8 cellular contexts compared by ENCODE assay signal in genomic region chr10:95864906-95865813, GRCh38. TPM values are rescaled to one million over a fixed set of nuclear protein-coding genes. Genes with fewer than 3 reads are reported as not detected.
DNase-seq lines count a peak whose midpoint lies in the region; ATAC-seq and TF ChIP-seq lines count a peak whose summit lies in the region.

No MANE protein-coding gene starts in this region.

- H3K27ac Mint-ChIP-seq in Calu3 (ENCODE audit: unreplicated experiment): no peak overlapping the region
- H3K27ac Mint-ChIP-seq in activated naive CD8-positive, alpha-beta T cell treated with anti-CD3 and anti-CD28 coated beads, Interleukin-2, amount 50 U/mL, for 24 hours: peak overlapping the region; percentile 59

- TF ChIP-seq CTCF in Calu3 (IDR thresholded peaks at IDR 0.05; ENCODE audit: unreplicated experiment): peak; percentile 35

- no peaks in the 10 kb centered on the region for H3K4me1 Mint-ChIP-seq in Calu3 (ENCODE audit: low read depth, unreplicated experiment)
- H3K4me1 Mint-ChIP-seq in activated naive CD8-positive, alpha-beta T cell treated with anti-CD3 and anti-CD28 coated beads, Interleukin-2, amount 50 U/mL, for 24 hours: peaks cover 15% of the 10 kb centered on the region

- CTCF ChIA-PET in Calu3 (lab: Charles Lee): interaction anchor here (0.6 to 2.7 kb wide), 3 partner anchors 23 to 171 kb away, joined by 3 to 36 read pairs (median 6); partner anchors contain the start of gene TCTN3

- no peak overlapping the region for H3K9ac ChIP-seq in NT2/D1 (ENCODE audit: insufficient read length, low read depth)

- H3K9me3 ChIP-seq in NT2/D1 (ENCODE audit: insufficient read depth, low read length): no peaks in the 10 kb centered on the region

- no peak overlapping the region for H3K4me3 ChIP-seq in NT2/D1 (ENCODE audit: insufficient read length, low read depth)

- H3K4me1 ChIP-seq in NT2/D1 (ENCODE audit: insufficient read depth, insufficient read length): no peaks in the 10 kb centered on the region

- intact Hi-C loops in Calu3 (cut with micrococcal nuclease; ENCODE audit: unreplicated experiment): no loop called here
- intact Hi-C loops in left cardiac atrium (cut with DNase I): loop anchor here in 1 of 2 donors (1.0 kb wide), 1 partner anchor 171 kb away; no protein-coding TSS in a partner anchor

- H3K36me3 Mint-ChIP-seq in Calu3 (ENCODE audit: insufficient read depth, unreplicated experiment): no peaks in the 10 kb centered on the region
- no peaks in the 10 kb centered on the region for H3K36me3 Mint-ChIP-seq in activated naive CD8-positive, alpha-beta T cell treated with anti-CD3 and anti-CD28 coated beads, Interleukin-2, amount 50 U/mL, for 24 hours (ENCODE audit: low read depth)

- no peaks in the 10 kb centered on the region for H3K36me3 ChIP-seq in NT2/D1 (ENCODE audit: insufficient read depth, insufficient read length, low read length)

- peak; percentile 80 for ATAC-seq in GM19025 (IDR thresholded peaks at IDR 0.05; ENCODE audit: low read depth, unreplicated experiment)
- peak; percentile 89 for ATAC-seq in HG03095 (IDR thresholded peaks at IDR 0.05; ENCODE audit: unreplicated experiment)
- ATAC-seq in activated naive CD8-positive, alpha-beta T cell treated with anti-CD3 and anti-CD28 coated beads, Interleukin-2, amount 50 U/mL, for 24 hours: peak; percentile 90
- peak; percentile 88 to 94 for ATAC-seq in left cardiac atrium

- no TSS peak for BruUV-seq in Calu3 (replicated peaks; lab: Mats Ljungman, UMichigan)

- no peaks in the 10 kb centered on the region for H3K27me3 ChIP-seq in NT2/D1 (ENCODE audit: insufficient read depth, insufficient read length)

- no peaks in the 10 kb centered on the region for H3K9me3 Mint-ChIP-seq in Calu3 (ENCODE audit: low read depth, unreplicated experiment)
- no peaks in the 10 kb centered on the region for H3K9me3 Mint-ChIP-seq in activated naive CD8-positive, alpha-beta T cell treated with anti-CD3 and anti-CD28 coated beads, Interleukin-2, amount 50 U/mL, for 24 hours

- no peaks in the 10 kb centered on the region for H3K27me3 Mint-ChIP-seq in Calu3 (ENCODE audit: unreplicated experiment)
- H3K27me3 Mint-ChIP-seq in activated naive CD8-positive, alpha-beta T cell treated with anti-CD3 and anti-CD28 coated beads, Interleukin-2, amount 50 U/mL, for 24 hours: no peaks in the 10 kb centered on the region

- H3K4me3 Mint-ChIP-seq in Calu3 (ENCODE audit: low read depth, unreplicated experiment): no peak overlapping the region
- no peak overlapping the region for H3K4me3 Mint-ChIP-seq in activated naive CD8-positive, alpha-beta T cell treated with anti-CD3 and anti-CD28 coated beads, Interleukin-2, amount 50 U/mL, for 24 hours

- DNase-seq in Calu3 (peak; percentile 50), NT2/D1 (ENCODE audit: low read depth, low spot score) (peak; percentile 23), left cardiac atrium (peak; percentile 28), retina (peak; percentile 13), cerebellar nuclear complex (lab: John Stamatoyannopoulos, UW) (no peak)
- DNase-seq in activated naive CD8-positive, alpha-beta T cell treated with anti-CD3 and anti-CD28 coated beads, Interleukin-2, amount 50 U/mL, for 24 hours: peak; percentile 22

RNA-seq across cellular contexts. Expression of gene CC2D2B, which starts 42.6 kb away (rescaled TPM):
- total RNA-seq in Calu3 (2022): 0.29 TPM in 1 of 2 replicates, not detected in the other
- 1 to 10 TPM in 1 of 2 donors, under 1 TPM in 1; 0.65 to 1.0 TPM for total RNA-seq in left cardiac atrium

Comparison
In these comparisons a context has a peak if more than half of its experiments do, and no peak if none do; other contexts are left out.
1. DNase-seq: peak in Calu3 (single experiment), NT2/D1 (single experiment), activated naive CD8-positive, alpha-beta T cell treated with anti-CD3 and anti-CD28 coated beads, Interleukin-2, amount 50 U/mL, for 24 hours (single experiment), left cardiac atrium (single experiment) and retina (single experiment); none in cerebellar nuclear complex (0 of 2).
2. Peak in every context shown above with its lines, with median percentiles within 50 percentile points of each other: ATAC-seq.